ENCODE assay signal across 8 cellular contexts in genomic region chr19:54102421-54103169, GRCh38. TPM values are rescaled to one million over a fixed set of nuclear protein-coding genes. Genes with fewer than 3 reads are reported as not detected.
DNase-seq lines count a peak whose midpoint lies in the region; ATAC-seq and TF ChIP-seq lines count a peak whose summit lies in the region.

TSS of gene NDUFA3 (plus strand) at chr19:54102855. CDS start at chr19:54102879, 24 bp downstream.

- H3K4me1 Mint-ChIP-seq in CD8-positive, alpha-beta memory T cell, result peaks cover 21 to 37% (median 30%) of the 10 kb centered on the region in 3 donors

- peak within 1 kb of the TSS; percentile 65 to 99 (median 97) for H3K27ac Mint-ChIP-seq in CD8-positive, alpha-beta memory T cell

- peak; percentile 91 for ATAC-seq in GM19468 (IDR thresholded peaks at IDR 0.05; ENCODE audit: extremely low read depth, unreplicated experiment)
- ATAC-seq in lung (ENCODE audit: insufficient read depth, low FRiP score), result peak; percentile 99

- H3K4me3 ChIP-seq in CD8-positive, alpha-beta memory T cell (ENCODE audit: low read length), result peak within 1 kb of the TSS; percentile 91
- peak within 1 kb of the TSS; percentile 99 for H3K4me3 ChIP-seq in lung

- H3K27me3 ChIP-seq in CD8-positive, alpha-beta memory T cell (ENCODE audit: insufficient read depth, low read length, poor library complexity, severe bottlenecking), result no peaks in the 10 kb centered on the region
- no peaks in the 10 kb centered on the region for H3K27me3 ChIP-seq in lung (ENCODE audit: control insufficient read depth, insufficient read depth)

- POLR2A ChIA-PET in CD8-positive, alpha-beta memory T cell (lab: Charles Lee), result interaction anchor here (0.5 to 2.8 kb wide), 5 partner anchors 12 to 1177 kb away, joined by 3 to 19 read pairs (median 5); partner anchors contain the start of genes LENG8, MBOAT7, PRPF31 and TFPT

- peak within 1 kb of the TSS; percentile 76 for H3K27ac ChIP-seq in CD8-positive, alpha-beta memory T cell (ENCODE audit: low read depth, low read length)
- peak within 1 kb of the TSS; percentile 75 to 80 for H3K27ac ChIP-seq in lung (ENCODE audit: low read depth in 1 of 2, low read length in 1 of 2)

- peak; percentile 96 to 100 (median 97) for DNase-seq in CD8-positive, alpha-beta memory T cell
- peak; percentile 91 for DNase-seq in HS-5 (ENCODE audit: low read depth)
- DNase-seq in NK-92 treated with Interleukin-12 subunit alpha and Interleukin-12 subunit beta, amount 100 ng/mL, for 24 hours (lab: John Stamatoyannopoulos, UW), result peak; percentile 98
- peak; percentile 97 for DNase-seq in activated CD8-positive, alpha-beta memory T cell treated with anti-CD3 and anti-CD28 coated beads for 24 hours
- DNase-seq in effector CD8-positive, alpha-beta T cell (lab: John Stamatoyannopoulos, UW), result peak; percentile 97
- peak; percentile 97 for DNase-seq in lung (ENCODE audit: low spot score)
- DNase-seq in stimulated activated CD4-positive, alpha-beta T cell treated with anti-CD3 and anti-CD28 coated beads, TNF-alpha, amount 100 ng/mL, for 4 hours (ENCODE audit: low read depth in 3 of 3), result peak; percentile 85 to 98 (median 94)

- peak within 1 kb of the TSS; percentile 86 to 100 (median 98) for H3K4me3 Mint-ChIP-seq in CD8-positive, alpha-beta memory T cell

- WGBS in lung, 2 donors, result 2 to 3% methylated on average over 54 of the region's 54 CpGs

- peaks cover 6% of the 10 kb centered on the region for H3K36me3 ChIP-seq in CD8-positive, alpha-beta memory T cell (ENCODE audit: insufficient read depth, low read length)
- H3K36me3 ChIP-seq in lung (ENCODE audit: control insufficient read depth in 2 of 2, insufficient read depth in 2 of 2, low read length in 2 of 2), result peaks cover 0 to 13% of the 10 kb centered on the region in 2 donors

- H3K4me1 ChIP-seq in CD8-positive, alpha-beta memory T cell (ENCODE audit: insufficient read depth, low read length), result peaks cover 11% of the 10 kb centered on the region
- peaks cover 0 to 4% of the 10 kb centered on the region in 2 donors for H3K4me1 ChIP-seq in lung (ENCODE audit: control insufficient read depth in 2 of 2, insufficient read depth in 2 of 2, low read length in 2 of 2)

- no peak for TF ChIP-seq CTCF in lung (IDR thresholded peaks at IDR 0.05; ENCODE audit: control extremely low read depth, extremely low read depth)

- H3K36me3 Mint-ChIP-seq in CD8-positive, alpha-beta memory T cell, result peaks cover 0 to 34% (median 0%) of the 10 kb centered on the region in 3 donors

- no peaks in the 10 kb centered on the region for H3K9me3 ChIP-seq in CD8-positive, alpha-beta memory T cell (ENCODE audit: low read length)
- no peaks in the 10 kb centered on the region for H3K9me3 ChIP-seq in lung (ENCODE audit: control insufficient read depth in 2 of 2, insufficient read depth in 1 of 2, low read length in 1 of 2)

- no peaks in the 10 kb centered on the region for H3K27me3 Mint-ChIP-seq in CD8-positive, alpha-beta memory T cell

- no peaks in the 10 kb centered on the region for H3K9me3 Mint-ChIP-seq in CD8-positive, alpha-beta memory T cell

- CTCF ChIA-PET in CD8-positive, alpha-beta memory T cell (lab: Charles Lee), result no interaction called here

RNA-seq across cellular contexts. Expression of gene NDUFA3, which starts in this region (rescaled TPM):
- 100 to 1,000 TPM; 117 to 124 TPM for total RNA-seq in CD8-positive, alpha-beta memory T cell
- polyA plus RNA-seq in CD8-positive, alpha-beta memory T cell, result 506 TPM
- total RNA-seq in lung, result 100 to 1,000 TPM in 1 of 2 donors, 10 to 100 TPM in 1; 12.8 to 137 TPM
- polyA plus RNA-seq in lung, result 100 to 1,000 TPM in 1 of 2 donors, 10 to 100 TPM in 1; 94.5 to 548 TPM

Comparison
In these comparisons a context has a peak if more than half of its experiments do, and no peak if none do; other contexts are left out.
1. Peak in every context shown above with its lines: DNase-seq, ATAC-seq, H3K4me3 ChIP-seq and H3K27ac ChIP-seq.